Comparison of ENCODE assay signal across 26 cellular contexts in genomic region chr6:48233063-48233462, GRCh38.
"Had no signal": no experiment of that assay in that cellular context is flagged by ENCODE, and none has a peak within 500 bp of the region (broad histone marks: within the 10 kb centered on the region; RNA-seq: fewer than 3 reads in every experiment).

No MANE protein-coding gene starts in this region.

- H3K9ac ChIP-seq: parathyroid adenoma had no signal

- H3K4me2 ChIP-seq: smooth muscle cell had no signal

- H3K79me2 ChIP-seq: parathyroid adenoma had no signal

- H3K4me3 ChIP-seq: ovary, psoas muscle, skin epidermis, smooth muscle cell, stomach, thoracic aorta, thyroid gland, tibial nerve, upper lobe of left lung, vagina had no signal

- H3K27me3 ChIP-seq: ovary, stomach, thyroid gland, tibial nerve, upper lobe of left lung, vagina had no signal

- ATAC-seq: naive thymus-derived CD8-positive, alpha-beta T cell; natural killer cell treated with Interleukin-12 subunit alpha and Interleukin-12 subunit beta and Interleukin-15 and Interleukin-18, amount 100 ng/mL, for 72 hours; psoas muscle; right cardiac atrium; sciatic nerve; stimulated activated effector memory CD8-positive, alpha-beta T cell treated with anti-CD3 and anti-CD28 coated beads, Interleukin-12 subunit alpha, Interleukin-12 subunit beta, amount 100 ng/mL, for 72 hours; stimulated activated naive B cell treated with anti-CD40 and anti-IgM and Interleukin-4, amounts not matched to agents 10 μg/mL and 1 μg/mL and 100 μg/mL, for 72 hours had no signal

- H2AFZ ChIP-seq: parathyroid adenoma had no signal

- H3K9me3 ChIP-seq: ovary, psoas muscle, thyroid gland had no signal

- H3K27ac ChIP-seq: ovary, parathyroid adenoma, psoas muscle, skin epidermis, stomach, thoracic aorta, thyroid gland, tibial nerve, upper lobe of left lung, vagina had no signal

- DNase-seq: naive thymus-derived CD8-positive, alpha-beta T cell; nephron progenitor cell; occipital lobe; ovary; posterior cingulate gyrus; psoas muscle; right cardiac atrium; stimulated activated CD4-positive, alpha-beta T cell treated with anti-CD3 and anti-CD28 coated beads, Interleukin-15, amount 100 ng/mL, for 24 hours; stimulated activated CD4-positive, alpha-beta T cell treated with anti-CD3 and anti-CD28 coated beads, Interleukin-2, amount 100 ng/mL, for 24 hours; stimulated activated CD4-positive, alpha-beta T cell treated with anti-CD3 and anti-CD28 coated beads, Interleukin-2, amount 100 ng/mL, for 48 hours; stimulated activated CD4-positive, alpha-beta T cell treated with anti-CD3 and anti-CD28 coated beads, Interleukin-4, amount 100 ng/mL, for 24 hours; stimulated activated naive B cell treated with anti-CD40 and anti-IgM and Interleukin-4, amounts not matched to agents 10 μg/mL and 1 μg/mL and 100 μg/mL, for 72 hours; stimulated activated naive CD4-positive, alpha-beta T cell treated with Interleukin-2 at 50 U/mL for 16 hours; stomach; thyroid gland; trophoblast cell; upper lobe of left lung had no signal

- H3K36me3 ChIP-seq: ovary, stomach, thoracic aorta, thyroid gland, tibial nerve, upper lobe of left lung, vagina had no signal

- H3K4me1 ChIP-seq: parathyroid adenoma, psoas muscle, stomach, thyroid gland, tibial nerve, upper lobe of left lung, vagina had no signal
